14 cellular contexts compared by ENCODE assay signal in the genomic region with DNA sequence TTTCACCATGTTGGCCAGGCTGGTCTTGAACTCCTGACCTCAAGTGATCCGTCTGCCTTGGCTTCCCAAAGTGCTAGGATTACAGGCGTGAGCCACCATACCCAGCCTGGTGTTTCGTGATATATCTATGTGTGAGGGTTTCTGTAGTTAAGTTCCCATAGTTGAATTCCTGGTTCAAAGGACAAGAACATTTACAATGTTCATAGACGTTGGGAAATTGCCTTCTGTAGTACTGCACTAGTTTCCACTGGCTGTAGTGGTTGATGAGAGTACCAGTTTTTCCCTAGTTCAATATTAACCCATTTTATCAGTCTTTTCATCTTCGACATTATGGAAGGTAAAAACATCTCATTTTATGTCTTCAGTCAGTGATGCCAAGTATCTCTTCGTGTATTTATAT.
DNase-seq lines count a peak whose midpoint lies in the region; ATAC-seq and TF ChIP-seq lines count a peak whose summit lies in the region.
"Had no signal": no experiment of that assay in that cellular context is flagged by ENCODE, and none has a peak within 500 bp of the region (broad histone marks: within the 10 kb centered on the region; RNA-seq: fewer than 3 reads in every experiment).

No MANE protein-coding gene starts in this region.

- H3K4me3 Mint-ChIP-seq in HFFc6 (no peak overlapping the region; the same call in 1 of the 2 replicates), brain (peak overlapping the region in 2 of 5 experiments; percentile 8 to 22), type B pancreatic cell (no peak overlapping the region)

- no peaks in the 10 kb centered on the region for H3K27me3 ChIP-seq in mesenchymal stem cell (ENCODE audit: control insufficient read depth in 1 of 2, insufficient read depth in 1 of 2, low read length in 2 of 2)
- H3K27me3 ChIP-seq in thyroid gland = no peaks in the 10 kb centered on the region
- H3K27me3 ChIP-seq in aorta (ENCODE audit: control insufficient read depth in 1 of 2, insufficient read depth in 2 of 2, low read length in 1 of 2) = no peaks in the 10 kb centered on the region

- H3K27ac Mint-ChIP-seq in HFFc6 (peak overlapping the region; percentile 87; the same call in 1 of the 2 replicates), brain (peak overlapping the region in 3 of 5 experiments; percentile 14 to 70 (median 67)), type B pancreatic cell (peak overlapping the region; percentile 24)

- peak overlapping the region; percentile 41 to 46 for H3K4ac ChIP-seq in mesenchymal stem cell (ENCODE audit: low read depth in 1 of 2, low read length in 2 of 2)

- no peak for TF ChIP-seq POLR2A in thyroid gland (IDR thresholded peaks at IDR 0.05)

- H2BK12ac ChIP-seq in mesenchymal stem cell (ENCODE audit: low read length in 2 of 2) = no peak overlapping the region

- H3K36me3 Mint-ChIP-seq in HFFc6 (ENCODE audit: low read depth) (no peaks in the 10 kb centered on the region), brain (peaks cover 4% of the 10 kb centered on the region), type B pancreatic cell (no peaks in the 10 kb centered on the region)

- H2BK5ac ChIP-seq in mesenchymal stem cell (ENCODE audit: low read depth, low read length, poor library complexity, severe bottlenecking) = no peak overlapping the region

- H2BK15ac ChIP-seq in mesenchymal stem cell (ENCODE audit: low read depth, poor library complexity, severe bottlenecking) = no peak overlapping the region

- no peak overlapping the region for H3K23ac ChIP-seq in mesenchymal stem cell (ENCODE audit: low read length in 2 of 2)

- peaks cover 85% of the 10 kb centered on the region for H3K4me1 Mint-ChIP-seq in HFFc6 (ENCODE audit: low read depth)
- peaks cover 58% of the 10 kb centered on the region for H3K4me1 Mint-ChIP-seq in brain
- peaks cover 35% of the 10 kb centered on the region for H3K4me1 Mint-ChIP-seq in type B pancreatic cell (ENCODE audit: unreplicated experiment)

- H3K14ac ChIP-seq in mesenchymal stem cell (ENCODE audit: low read length in 2 of 2) = no peak overlapping the region

- H3K4me1 ChIP-seq in mesenchymal stem cell (ENCODE audit: control insufficient read depth, insufficient read depth, low read depth, low read length) (peaks cover 4% of the 10 kb centered on the region), thyroid gland (peaks cover 5 to 25% of the 10 kb centered on the region in 2 donors), aorta (ENCODE audit: control insufficient read depth in 1 of 2, insufficient read depth in 2 of 2, low read length in 2 of 2) (no peaks in the 10 kb centered on the region)

- H3K27me3 Mint-ChIP-seq in HFFc6 (ENCODE audit: insufficient read depth) = no peaks in the 10 kb centered on the region; the same call in 1 of the 2 replicates
- no peaks in the 10 kb centered on the region for H3K27me3 Mint-ChIP-seq in brain
- H3K27me3 Mint-ChIP-seq in type B pancreatic cell = no peaks in the 10 kb centered on the region

- H3K79me1 ChIP-seq in mesenchymal stem cell (replicated peaks; ENCODE audit: low read length, poor library complexity, severe bottlenecking) = peaks cover 5% of the 10 kb centered on the region

- no peak overlapping the region for H3K4me3 ChIP-seq in mesenchymal stem cell (ENCODE audit: insufficient read depth in 1 of 2, low read depth in 1 of 2, low read length in 2 of 2)
- H3K4me3 ChIP-seq in thyroid gland (replicated peaks in 1 of 3) = no peak overlapping the region
- no peak overlapping the region for H3K4me3 ChIP-seq in aorta (ENCODE audit: low read length in 2 of 2)

- no peak overlapping the region for H3K9ac ChIP-seq in mesenchymal stem cell (ENCODE audit: low read length)

- H4K8ac ChIP-seq in mesenchymal stem cell (ENCODE audit: low read length) = no peak overlapping the region

- H3K9me3 Mint-ChIP-seq in HFFc6 = no peaks in the 10 kb centered on the region
- H3K9me3 Mint-ChIP-seq in brain = no peaks in the 10 kb centered on the region
- peaks cover 10% of the 10 kb centered on the region for H3K9me3 Mint-ChIP-seq in type B pancreatic cell

- H4K91ac ChIP-seq in mesenchymal stem cell (ENCODE audit: low read length) = no peak overlapping the region

- intact Hi-C loops in thyroid gland (cut with DNase I) (no loop called here), aorta (cut with DNase I) (no loop called here)

- H3K18ac ChIP-seq in mesenchymal stem cell (ENCODE audit: low read depth in 1 of 2, low read length in 2 of 2) = no peak overlapping the region

- H2AK5ac ChIP-seq in mesenchymal stem cell (ENCODE audit: low read length, severe bottlenecking) = no peak overlapping the region

- no peaks in the 10 kb centered on the region for H3K36me3 ChIP-seq in mesenchymal stem cell (ENCODE audit: control insufficient read depth in 1 of 2, insufficient read depth in 2 of 2, low read depth in 1 of 2, low read length in 2 of 2)
- no peaks in the 10 kb centered on the region for H3K36me3 ChIP-seq in thyroid gland
- no peaks in the 10 kb centered on the region for H3K36me3 ChIP-seq in aorta (ENCODE audit: control insufficient read depth in 1 of 2, insufficient read depth in 2 of 2, low read length in 1 of 2)

- H3K9me3 ChIP-seq in mesenchymal stem cell (ENCODE audit: control insufficient read depth, low read length) = no peaks in the 10 kb centered on the region
- no peaks in the 10 kb centered on the region for H3K9me3 ChIP-seq in thyroid gland
- H3K9me3 ChIP-seq in aorta (ENCODE audit: control insufficient read depth, low read length) = no peaks in the 10 kb centered on the region

- DNase-seq in HFFc6 (no peak), mesenchymal stem cell (no peak), type B pancreatic cell (ENCODE audit: extremely low spot score, unreplicated experiment) (no peak), thyroid gland (no peak), aorta (no peak)
- DNase-seq: DMS53, KBM-7, NCI-H1092 treated with DMSO at 0.1 percent for 48 hours, NCI-H1694 treated with DMSO at 0.1 percent for 48 hours, Right ventricle myocardium superior had no signal

- TF ChIP-seq CTCF in HFFc6 (IDR thresholded peaks at IDR 0.05) (no peak), brain (conservative IDR thresholded peaks at IDR 0.05) (no peak), type B pancreatic cell (conservative IDR thresholded peaks at IDR 0.05) (no peak), thyroid gland (IDR thresholded peaks at IDR 0.05) (no peak)

- H3K27ac ChIP-seq in mesenchymal stem cell (ENCODE audit: low read length, poor library complexity, severe bottlenecking) (no peak overlapping the region), thyroid gland (peak overlapping the region in 1 of 3 donors; percentile 7), aorta (ENCODE audit: low read depth in 1 of 2, low read length in 2 of 2) (no peak overlapping the region)
- H3K27ac ChIP-seq: HL-60 had no signal

- H3K4me2 ChIP-seq in mesenchymal stem cell (ENCODE audit: low read length, poor library complexity, severe bottlenecking) = no peak overlapping the region

- 94% methylated on average over 5 of the region's 6 CpGs for WGBS in mesenchymal stem cell
- WGBS in thyroid gland, 2 donors = 77 to 87% methylated on average over 6 of the region's 6 CpGs
- 81 to 83% methylated on average over 6 of the region's 6 CpGs for WGBS in aorta, 2 donors

- H2BK120ac ChIP-seq in mesenchymal stem cell (ENCODE audit: low read depth, low read length) = no peak overlapping the region

- no peak overlapping the region for H2AFZ ChIP-seq in mesenchymal stem cell (ENCODE audit: low read depth, low read length)

- no peak for ATAC-seq in aorta (ENCODE audit: low FRiP score)
- no peak for ATAC-seq in HG03095 (IDR thresholded peaks at IDR 0.05; ENCODE audit: unreplicated experiment)
- ATAC-seq: HCT116 had no signal

Comparison
In these comparisons a context has a peak if more than half of its experiments do, and no peak if none do; other contexts are left out.
1. H3K27ac Mint-ChIP-seq: peak in every context shown above with its lines; median percentile 87 in HFFc6; 67 in brain; 24 in type B pancreatic cell.